ENCODE assay signal across 21 cellular contexts in the genomic region with DNA sequence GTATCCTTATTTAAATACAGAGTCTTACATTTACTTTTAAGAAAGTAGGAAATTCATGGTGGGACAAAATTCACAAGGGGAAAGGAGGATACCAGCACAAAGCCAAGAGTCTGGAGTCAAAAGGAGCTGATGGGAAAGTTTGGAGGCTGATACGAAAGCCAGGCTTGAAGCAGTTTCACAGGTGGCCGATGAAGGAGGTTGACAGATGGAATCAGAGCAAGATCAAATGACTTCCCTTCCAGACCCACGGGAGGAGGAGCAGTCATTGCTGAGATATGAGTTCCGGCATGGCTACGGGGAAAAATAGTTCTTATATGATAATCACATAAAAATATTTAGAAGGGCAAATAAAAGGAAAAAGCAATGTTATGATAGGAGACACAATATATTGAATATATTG.
DNase-seq lines count a peak whose midpoint lies in the region; ATAC-seq, FAIRE-seq and TF ChIP-seq lines count a peak whose summit lies in the region.
"Had no signal": no experiment of that assay in that cellular context is flagged by ENCODE, and none has a peak within 500 bp of the region (broad histone marks: within the 10 kb centered on the region; RNA-seq: fewer than 3 reads in every experiment).

No MANE protein-coding gene starts in this region.

- no peak overlapping the region for H3K9ac ChIP-seq in BLaER1 treated with 17β-estradiol and CSF1 and Interleukin-3, amounts not matched to agents 10 nM and 100 nM
- H3K9ac ChIP-seq: KMS-11 had no signal

- H3K9me3 Mint-ChIP-seq in activated T-helper 17 cell treated with anti-CD3 and anti-CD28 coated beads, Interleukin-2, amount 50 U/mL, for 72 hours, result no peaks in the 10 kb centered on the region
- no peaks in the 10 kb centered on the region for H3K9me3 Mint-ChIP-seq in mesothelial cell of epicardium
- H3K9me3 Mint-ChIP-seq in activated naive CD4-positive, alpha-beta T cell treated with anti-CD3 and anti-CD28 coated beads for 36 hours, result no peaks in the 10 kb centered on the region
- H3K9me3 Mint-ChIP-seq: CD14-positive monocyte had no signal

- intact Hi-C loops in activated naive CD4-positive, alpha-beta T cell treated with anti-CD3 and anti-CD28 coated beads for 36 hours (cut with micrococcal nuclease), result loop anchor here (5.0 kb wide), 1 partner anchor 66 kb away; a partner anchor contains a TSS

- peaks cover 16 to 32% (median 22%) of the 10 kb centered on the region in 10 experiments for H3K4me1 ChIP-seq in BLaER1 treated with 17β-estradiol and CSF1 and Interleukin-3, amounts not matched to agents 10 nM and 100 nM

- no peak for ATAC-seq in activated T-helper 17 cell treated with anti-CD3 and anti-CD28 coated beads, Interleukin-2, amount 50 U/mL, for 72 hours (replicated peaks)
- no peak for ATAC-seq in left lobe of liver
- ATAC-seq: HepG2 had no signal

- no peak overlapping the region for H3K27ac ChIP-seq in BLaER1 treated with 17β-estradiol and CSF1 and Interleukin-3, amounts not matched to agents 10 nM and 100 nM
- H3K27ac ChIP-seq: KMS-11, SJSA1 had no signal

- TF ChIP-seq CTCF in mesothelial cell of epicardium (IDR thresholded peaks at IDR 0.05; ENCODE audit: unreplicated experiment), result no peak

- FAIRE-seq in urothelium cell line (lab: Jason Lieb, UNC), result no peak
- FAIRE-seq: A204.1, HepG2 had no signal

- H3K4me3 ChIP-seq in BLaER1 treated with 17β-estradiol and CSF1 and Interleukin-3, amounts not matched to agents 10 nM and 100 nM, result no peak overlapping the region
- H3K4me3 ChIP-seq: MG63, SJSA1 had no signal

- CTCF ChIA-PET in activated naive CD4-positive, alpha-beta T cell treated with anti-CD3 and anti-CD28 coated beads for 36 hours (lab: Charles Lee), result interaction anchor here (0.6 to 6.5 kb wide), 4 partner anchors 208 to 520 kb away, joined by 3 to 57 read pairs (median 4); no protein-coding TSS in a partner anchor

- peak overlapping the region; percentile 1 for H3K27ac Mint-ChIP-seq in activated T-helper 17 cell treated with anti-CD3 and anti-CD28 coated beads, Interleukin-2, amount 50 U/mL, for 72 hours
- H3K27ac Mint-ChIP-seq in mesothelial cell of epicardium, result peak overlapping the region; percentile 23
- H3K27ac Mint-ChIP-seq in activated naive CD4-positive, alpha-beta T cell treated with anti-CD3 and anti-CD28 coated beads for 36 hours, result no peak overlapping the region
- H3K27ac Mint-ChIP-seq: CD14-positive monocyte had no signal

- no peak overlapping the region for H3K4me3 Mint-ChIP-seq in activated T-helper 17 cell treated with anti-CD3 and anti-CD28 coated beads, Interleukin-2, amount 50 U/mL, for 72 hours
- H3K4me3 Mint-ChIP-seq in mesothelial cell of epicardium, result peak overlapping the region; percentile 6
- H3K4me3 Mint-ChIP-seq in activated naive CD4-positive, alpha-beta T cell treated with anti-CD3 and anti-CD28 coated beads for 36 hours, result no peak overlapping the region
- H3K4me3 Mint-ChIP-seq: CD14-positive monocyte had no signal

- no peaks in the 10 kb centered on the region for H3K9me3 ChIP-seq in BLaER1 treated with 17β-estradiol and CSF1 and Interleukin-3, amounts not matched to agents 10 nM and 100 nM (replicated peaks in 1 of 11)
- H3K9me3 ChIP-seq: MG63, SJSA1 had no signal

- H3K4me2 ChIP-seq in BLaER1 treated with 17β-estradiol and CSF1 and Interleukin-3, amounts not matched to agents 10 nM and 100 nM, result peak overlapping the region in 7 of 11 experiments; percentile 20 to 54 (median 38); a peak in 10 of 22 replicates
- H3K4me2 ChIP-seq: KMS-11 had no signal

- peaks cover 0 to 9% (median 0%) of the 10 kb centered on the region in 11 experiments; a peak in 7 of 22 replicates for H3K36me3 ChIP-seq in BLaER1 treated with 17β-estradiol and CSF1 and Interleukin-3, amounts not matched to agents 10 nM and 100 nM
- H3K36me3 ChIP-seq: MG63, SJSA1 had no signal

- no peaks in the 10 kb centered on the region for H3K36me3 Mint-ChIP-seq in activated T-helper 17 cell treated with anti-CD3 and anti-CD28 coated beads, Interleukin-2, amount 50 U/mL, for 72 hours (ENCODE audit: low read depth)
- H3K36me3 Mint-ChIP-seq in mesothelial cell of epicardium, result no peaks in the 10 kb centered on the region
- no peaks in the 10 kb centered on the region for H3K36me3 Mint-ChIP-seq in activated naive CD4-positive, alpha-beta T cell treated with anti-CD3 and anti-CD28 coated beads for 36 hours (ENCODE audit: low read depth)
- H3K36me3 Mint-ChIP-seq: CD14-positive monocyte had no signal

- H4K20me1 ChIP-seq in BLaER1 treated with 17β-estradiol and CSF1 and Interleukin-3, amounts not matched to agents 10 nM and 100 nM, result peaks cover 0 to 91% (median 22%) of the 10 kb centered on the region in 11 experiments; a peak in 17 of 22 replicates

- H3K4me1 Mint-ChIP-seq in activated T-helper 17 cell treated with anti-CD3 and anti-CD28 coated beads, Interleukin-2, amount 50 U/mL, for 72 hours, result peaks cover 5% of the 10 kb centered on the region
- H3K4me1 Mint-ChIP-seq in mesothelial cell of epicardium, result peaks cover 18% of the 10 kb centered on the region
- peaks cover 7% of the 10 kb centered on the region for H3K4me1 Mint-ChIP-seq in activated naive CD4-positive, alpha-beta T cell treated with anti-CD3 and anti-CD28 coated beads for 36 hours (ENCODE audit: low read depth)

- no peaks in the 10 kb centered on the region for H3K27me3 ChIP-seq in BLaER1 treated with 17β-estradiol and CSF1 and Interleukin-3, amounts not matched to agents 10 nM and 100 nM
- H3K27me3 ChIP-seq: MG63, SJSA1 had no signal

- DNase-seq in NCI-H2171 (lab: John Stamatoyannopoulos, UW) (peak; percentile 64), mesothelial cell of epicardium (ENCODE audit: low spot score in 2 of 2, unreplicated experiment in 2 of 2) (no peak), left lobe of liver (ENCODE audit: low spot score) (no peak), occipital lobe (lab: John Stamatoyannopoulos, UW) (no peak), urothelium cell line (ENCODE audit: low spot score) (no peak)
- no peak for DNase-seq in activated naive CD4-positive, alpha-beta T cell treated with anti-CD3 and anti-CD28 coated beads for 36 hours
- DNase-seq: COR-L47, EL, GOT3, MG63, NCI-H1092, NCI-H2081 treated with DMSO at 0.1 percent for 48 hours, NCI-H2227 treated with DMSO at 0.1 percent for 48 hours, NCI-H526 treated with DMSO at 0.1 percent for 48 hours had no signal

- no peaks in the 10 kb centered on the region for H3K27me3 Mint-ChIP-seq in activated T-helper 17 cell treated with anti-CD3 and anti-CD28 coated beads, Interleukin-2, amount 50 U/mL, for 72 hours
- H3K27me3 Mint-ChIP-seq in mesothelial cell of epicardium (ENCODE audit: low read depth), result no peaks in the 10 kb centered on the region
- no peaks in the 10 kb centered on the region for H3K27me3 Mint-ChIP-seq in activated naive CD4-positive, alpha-beta T cell treated with anti-CD3 and anti-CD28 coated beads for 36 hours (ENCODE audit: low read depth)
